6 cellular contexts compared by ENCODE assay signal in genomic region chr21:34406676-34407075, GRCh38. TPM values are rescaled to one million over a fixed set of nuclear protein-coding genes. Genes with fewer than 3 reads are reported as not detected.
"Had no signal": no experiment of that assay in that cellular context is flagged by ENCODE, and none has a peak within 500 bp of the region (broad histone marks: within the 10 kb centered on the region; RNA-seq: fewer than 3 reads in every experiment).

No MANE protein-coding gene starts in this region.

RNA-seq across cellular contexts. Expression of gene SMIM34, which starts 17.1 kb away (rescaled TPM):
- total RNA-seq: HepG2, HT-29, HT1080, IMR-90, K562 had no signal
- polyA plus RNA-seq: HepG2, IgD-negative memory B cell, IMR-90, K562 had no signal

RNA-seq across cellular contexts. Expression of gene KCNE2, which starts 42.9 kb away (rescaled TPM):
- total RNA-seq: HepG2, HT1080, IMR-90, K562 had no signal
- polyA plus RNA-seq: HepG2, IgD-negative memory B cell, IMR-90, K562 had no signal
